20 cellular contexts compared by ENCODE assay signal in genomic region chr2:3277050-3277747, GRCh38.
DNase-seq lines count a peak whose midpoint lies in the region; ATAC-seq and TF ChIP-seq lines count a peak whose summit lies in the region.
"Had no signal": no experiment of that assay in that cellular context is flagged by ENCODE, and none has a peak within 500 bp of the region (broad histone marks: within the 10 kb centered on the region; RNA-seq: fewer than 3 reads in every experiment).

No MANE protein-coding gene starts in this region.

- H3K36me3 ChIP-seq in OCI-LY1 (ENCODE audit: insufficient read depth, low read length) (peaks cover 2% of the 10 kb centered on the region), neuronal stem cell (replicated peaks in 1 of 2; ENCODE audit: control insufficient read depth in 2 of 2, insufficient read depth in 2 of 2, low read length in 2 of 2) (no peaks in the 10 kb centered on the region)
- H3K36me3 ChIP-seq: cardiac muscle cell, SJSA1 had no signal

- no peaks in the 10 kb centered on the region for H3K9me2 ChIP-seq in OCI-LY1 (ENCODE audit: low read depth, low read length)

- H3K4ac ChIP-seq in neuronal stem cell (ENCODE audit: low read length) = no peak overlapping the region

- H3K27ac ChIP-seq in OCI-LY1 (ENCODE audit: low read depth, low read length, poor library complexity, severe bottlenecking) = peak overlapping the region; percentile 2
- H3K27ac ChIP-seq in neuronal stem cell (replicated peaks; ENCODE audit: low read length) = no peak overlapping the region
- H3K27ac ChIP-seq: BLaER1, cardiac muscle cell, SJSA1 had no signal

- H3K9me3 Mint-ChIP-seq in activated T-cell treated with anti-CD3 and anti-CD28 coated beads, Interleukin-2, amount 50 U/mL, for 24 hours = peaks cover 19% of the 10 kb centered on the region
- H3K9me3 Mint-ChIP-seq in activated T-cell treated with anti-CD3 and anti-CD28 coated beads, Interleukin-2, amount 50 U/mL, for 72 hours = peaks cover 11 to 12% of the 10 kb centered on the region in 2 donors

- no peak for TF ChIP-seq CTCF in OCI-LY1 (IDR thresholded peaks at IDR 0.05; ENCODE audit: low read length)

- no peak overlapping the region for H4K8ac ChIP-seq in neuronal stem cell (ENCODE audit: low read depth, low read length)

- peaks cover 83% of the 10 kb centered on the region for H3K36me3 Mint-ChIP-seq in activated T-cell treated with anti-CD3 and anti-CD28 coated beads, Interleukin-2, amount 50 U/mL, for 24 hours (ENCODE audit: low read depth)
- H3K36me3 Mint-ChIP-seq in activated T-cell treated with anti-CD3 and anti-CD28 coated beads, Interleukin-2, amount 50 U/mL, for 72 hours (ENCODE audit: insufficient read depth in 2 of 2) = peaks cover 23 to 36% of the 10 kb centered on the region in 2 donors

- no peaks in the 10 kb centered on the region for H3F3A ChIP-seq in OCI-LY1 (ENCODE audit: insufficient read depth, low read length)

- H3K4me1 ChIP-seq in OCI-LY1 (ENCODE audit: insufficient read depth, low read length, severe bottlenecking) = peaks cover 23% of the 10 kb centered on the region
- peaks cover 2 to 3% of the 10 kb centered on the region in 2 donors for H3K4me1 ChIP-seq in neuronal stem cell (ENCODE audit: control insufficient read depth in 2 of 2, insufficient read depth in 1 of 2, low read depth in 1 of 2, low read length in 2 of 2)
- H3K4me1 ChIP-seq: SJSA1 had no signal

- H3K4me3 ChIP-seq in OCI-LY1 (ENCODE audit: low read depth, low read length, poor library complexity, severe bottlenecking) (peak overlapping the region; percentile 46), neuronal stem cell (ENCODE audit: low read length in 2 of 2) (no peak overlapping the region)
- H3K4me3 ChIP-seq: BLaER1, cardiac muscle cell, SJSA1 had no signal

- no peak overlapping the region for H2AFZ ChIP-seq in OCI-LY1 (ENCODE audit: low read length)
- no peak overlapping the region for H2AFZ ChIP-seq in neuronal stem cell (ENCODE audit: low read length)

- no peaks in the 10 kb centered on the region for H3K27me3 Mint-ChIP-seq in activated T-cell treated with anti-CD3 and anti-CD28 coated beads, Interleukin-2, amount 50 U/mL, for 24 hours
- no peaks in the 10 kb centered on the region for H3K27me3 Mint-ChIP-seq in activated T-cell treated with anti-CD3 and anti-CD28 coated beads, Interleukin-2, amount 50 U/mL, for 72 hours (ENCODE audit: low read depth)
- H3K27me3 Mint-ChIP-seq: dendritic cell treated with granulocyte-macrophage colony-stimulating factor and Interleukin-4, amounts not matched to agents 40 ng/mL and 50 ng/mL, for 4 days had no signal

- no peak overlapping the region for H2BK15ac ChIP-seq in neuronal stem cell (ENCODE audit: low read length)

- peak overlapping the region; percentile 29 for H3K23ac ChIP-seq in neuronal stem cell (ENCODE audit: low read depth, low read length, poor library complexity)

- no peak overlapping the region for H3K27ac Mint-ChIP-seq in activated T-cell treated with anti-CD3 and anti-CD28 coated beads, Interleukin-2, amount 50 U/mL, for 24 hours
- H3K27ac Mint-ChIP-seq in activated T-cell treated with anti-CD3 and anti-CD28 coated beads, Interleukin-2, amount 50 U/mL, for 72 hours = no peak overlapping the region
- H3K27ac Mint-ChIP-seq: activated naive CD4-positive, alpha-beta T cell treated with anti-CD3 and anti-CD28 coated beads, Interleukin-2, amount 50 U/mL, for 72 hours; dendritic cell treated with granulocyte-macrophage colony-stimulating factor and Interleukin-4, amounts not matched to agents 40 ng/mL and 50 ng/mL, for 4 days had no signal

- no peak overlapping the region for H3K18ac ChIP-seq in neuronal stem cell (ENCODE audit: low read length)

- H3K9me3 ChIP-seq in OCI-LY1 (ENCODE audit: low read length) (peaks cover 18% of the 10 kb centered on the region), neuronal stem cell (replicated peaks in 1 of 2; ENCODE audit: control insufficient read depth in 2 of 2, insufficient read depth in 1 of 2, low read depth in 1 of 2, low read length in 2 of 2) (peaks cover 4 to 13% of the 10 kb centered on the region in 2 donors)

- peak; percentile 19 for DNase-seq in activated T-cell treated with anti-CD3 and anti-CD28 coated beads, Interleukin-2, amount 50 U/mL, for 24 hours
- DNase-seq in activated T-cell treated with anti-CD3 and anti-CD28 coated beads, Interleukin-2, amount 50 U/mL, for 72 hours = no peak
- DNase-seq in neuronal stem cell (ENCODE audit: low spot score) = no peak
- DNase-seq in activated effector memory CD4-positive, alpha-beta T cell treated with anti-CD3 and anti-CD28 coated beads, Interleukin-2, amount 50 U/mL, for 16 hours = no peak
- DNase-seq in stimulated activated CD4-positive, alpha-beta T cell treated with anti-CD3 and anti-CD28 coated beads, Interleukin-4, amount 100 ng/mL, for 4 hours = no peak
- DNase-seq in cerebellar cortex (ENCODE audit: low spot score) = no peak
- DNase-seq: activated CD4-positive, alpha-beta T cell treated with anti-CD3 and anti-CD28 coated beads for 48 hours; EL; islet precursor cell; NCI-H187 treated with DMSO at 0.1 percent for 48 hours; NCI-H446 treated with DMSO at 0.1 percent for 48 hours; T-helper 2 cell had no signal

- peaks cover 5% of the 10 kb centered on the region; the same call in 1 of the 2 replicates for H3K79me2 ChIP-seq in OCI-LY1 (ENCODE audit: insufficient read depth, low read length)

- H2BK120ac ChIP-seq in neuronal stem cell (ENCODE audit: low read depth, low read length) = no peak overlapping the region

- H3K4me2 ChIP-seq in OCI-LY1 (ENCODE audit: low read length) (peak overlapping the region; percentile 61), neuronal stem cell (ENCODE audit: insufficient read depth, low read length, poor library complexity, severe bottlenecking) (no peak overlapping the region)
- H3K4me2 ChIP-seq: BLaER1 had no signal

- H4K91ac ChIP-seq in neuronal stem cell (ENCODE audit: low read depth, low read length, poor library complexity) = no peak overlapping the region

- no peak for ATAC-seq in activated T-cell treated with anti-CD3 and anti-CD28 coated beads, Interleukin-2, amount 50 U/mL, for 72 hours (replicated peaks in 1 of 2)
- ATAC-seq in HG03378 (IDR thresholded peaks at IDR 0.05; ENCODE audit: unreplicated experiment) = no peak
- ATAC-seq: activated naive CD4-positive, alpha-beta T cell treated with anti-CD3 and anti-CD28 coated beads, Interleukin-2, amount 50 U/mL, for 72 hours had no signal

- H2BK12ac ChIP-seq in neuronal stem cell (ENCODE audit: low read length) = no peak overlapping the region

- WGBS in neuronal stem cell (ENCODE audit: extremely low coverage in 2 of 2, insufficient read length in 2 of 2, insufficient replicate concordance in 1 of 2), 2 donors = no CpG with 5 or more reads among the region's 25 CpGs

- H3K79me1 ChIP-seq in neuronal stem cell (ENCODE audit: low read depth, low read length) = no peaks in the 10 kb centered on the region

- peaks cover 17% of the 10 kb centered on the region for H3K4me1 Mint-ChIP-seq in activated T-cell treated with anti-CD3 and anti-CD28 coated beads, Interleukin-2, amount 50 U/mL, for 24 hours (ENCODE audit: low read depth)
- peaks cover 23% of the 10 kb centered on the region for H3K4me1 Mint-ChIP-seq in activated T-cell treated with anti-CD3 and anti-CD28 coated beads, Interleukin-2, amount 50 U/mL, for 72 hours (ENCODE audit: low read depth)

- H3K9ac ChIP-seq in OCI-LY1 (ENCODE audit: low read length) (peak overlapping the region; percentile 13; the same call in 1 of the 2 replicates), neuronal stem cell (ENCODE audit: low read depth, low read length, poor library complexity) (no peak overlapping the region)
- H3K9ac ChIP-seq: BLaER1 had no signal

- H3K4me3 Mint-ChIP-seq in activated T-cell treated with anti-CD3 and anti-CD28 coated beads, Interleukin-2, amount 50 U/mL, for 24 hours = no peak overlapping the region
- no peak overlapping the region for H3K4me3 Mint-ChIP-seq in activated T-cell treated with anti-CD3 and anti-CD28 coated beads, Interleukin-2, amount 50 U/mL, for 72 hours
- H3K4me3 Mint-ChIP-seq: dendritic cell treated with granulocyte-macrophage colony-stimulating factor and Interleukin-4, amounts not matched to agents 40 ng/mL and 50 ng/mL, for 4 days; nephron had no signal

- no peak overlapping the region for H3K14ac ChIP-seq in neuronal stem cell (ENCODE audit: low read length)

- no peaks in the 10 kb centered on the region for H3K27me3 ChIP-seq in OCI-LY1 (ENCODE audit: insufficient read depth, low read length)
- H3K27me3 ChIP-seq in neuronal stem cell (ENCODE audit: control insufficient read depth in 3 of 3, insufficient read depth in 3 of 3, low read depth in 1 of 3, low read length in 3 of 3) = no peaks in the 10 kb centered on the region
- H3K27me3 ChIP-seq: BLaER1, cardiac muscle cell, SJSA1 had no signal

- H2AK5ac ChIP-seq in neuronal stem cell (ENCODE audit: low read depth, low read length) = no peak overlapping the region

- no peak overlapping the region for H2BK5ac ChIP-seq in neuronal stem cell (ENCODE audit: low read length)

- no peaks in the 10 kb centered on the region for H4K20me1 ChIP-seq in OCI-LY1 (ENCODE audit: insufficient read depth, low read length)
